In the genomic region with DNA sequence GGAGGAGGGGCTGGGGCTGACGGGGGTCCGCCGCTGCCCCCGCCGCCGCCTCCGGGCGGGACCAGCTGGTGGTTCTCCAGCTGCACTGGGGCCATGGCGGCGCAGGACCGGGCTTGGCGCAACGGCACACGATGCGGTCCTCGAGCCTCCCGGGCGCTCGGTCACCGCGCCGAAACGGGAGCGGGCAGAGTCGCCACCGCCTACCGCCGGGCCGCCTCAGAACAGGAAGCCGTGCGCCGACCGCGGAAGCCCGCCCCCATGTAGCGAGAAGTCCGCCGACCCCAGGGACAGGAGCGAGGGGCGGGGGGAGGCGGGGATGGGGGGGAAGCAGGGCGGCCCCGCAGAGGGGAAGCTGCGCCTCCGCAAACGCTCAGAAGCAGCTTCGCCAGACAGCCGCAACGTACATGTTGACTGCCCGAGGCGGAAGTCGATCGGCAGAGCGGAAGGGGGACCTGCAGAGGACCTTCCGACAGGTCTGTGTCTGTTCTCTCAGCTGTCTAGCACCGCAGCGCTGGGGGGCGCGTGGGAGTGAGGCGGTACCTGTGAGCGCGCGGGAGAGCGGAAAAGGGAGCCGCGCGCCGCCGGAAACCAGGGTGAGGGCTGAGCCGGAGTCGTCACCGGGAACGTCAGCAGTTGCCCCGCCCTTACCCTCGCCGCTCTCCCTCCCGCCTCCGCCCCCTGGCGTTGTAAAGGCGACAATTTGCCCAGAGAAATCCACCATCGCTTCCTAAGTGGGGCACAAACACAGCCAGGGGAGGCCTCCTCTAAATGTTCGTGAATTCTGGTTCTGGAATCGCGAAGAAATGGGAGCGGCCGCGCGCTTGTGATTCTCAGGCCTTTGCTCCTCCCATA, we compare ENCODE assay signal across 1 cellular context.
A peak's percentile ranks its signal among the peaks of the same experiment; 100 is the strongest.
TF ChIP-seq lines count a peak whose summit lies in the region.

Gene MED14 (minus strand): TSS at position 225 of the 852 bp plus-strand sequence. CDS start 130 bp downstream, at position 95.

TF ChIP-seq in HEK293, 187 proteins besides CTCF, POLR2A, EP300 and RAD21 (continued from another document and continues in another):
- no peak for TF ChIP-seq GLI2 (tag by site-specific recombination; IDR thresholded peaks at IDR 0.05; ENCODE audit: borderline replicate concordance, low read depth)
- peak; percentile 89 for TF ChIP-seq ZXDB (tag by site-specific recombination; IDR thresholded peaks at IDR 0.05)
- no peak for TF ChIP-seq ZNF184 (tag by site-specific recombination; IDR thresholded peaks at IDR 0.05)
- TF ChIP-seq ZNF777 (tag by site-specific recombination; IDR thresholded peaks at IDR 0.05; ENCODE audit: borderline replicate concordance) = no peak
- no peak for TF ChIP-seq PRDM1 (tag by site-specific recombination; IDR thresholded peaks at IDR 0.05)
- TF ChIP-seq, protein P1, sequence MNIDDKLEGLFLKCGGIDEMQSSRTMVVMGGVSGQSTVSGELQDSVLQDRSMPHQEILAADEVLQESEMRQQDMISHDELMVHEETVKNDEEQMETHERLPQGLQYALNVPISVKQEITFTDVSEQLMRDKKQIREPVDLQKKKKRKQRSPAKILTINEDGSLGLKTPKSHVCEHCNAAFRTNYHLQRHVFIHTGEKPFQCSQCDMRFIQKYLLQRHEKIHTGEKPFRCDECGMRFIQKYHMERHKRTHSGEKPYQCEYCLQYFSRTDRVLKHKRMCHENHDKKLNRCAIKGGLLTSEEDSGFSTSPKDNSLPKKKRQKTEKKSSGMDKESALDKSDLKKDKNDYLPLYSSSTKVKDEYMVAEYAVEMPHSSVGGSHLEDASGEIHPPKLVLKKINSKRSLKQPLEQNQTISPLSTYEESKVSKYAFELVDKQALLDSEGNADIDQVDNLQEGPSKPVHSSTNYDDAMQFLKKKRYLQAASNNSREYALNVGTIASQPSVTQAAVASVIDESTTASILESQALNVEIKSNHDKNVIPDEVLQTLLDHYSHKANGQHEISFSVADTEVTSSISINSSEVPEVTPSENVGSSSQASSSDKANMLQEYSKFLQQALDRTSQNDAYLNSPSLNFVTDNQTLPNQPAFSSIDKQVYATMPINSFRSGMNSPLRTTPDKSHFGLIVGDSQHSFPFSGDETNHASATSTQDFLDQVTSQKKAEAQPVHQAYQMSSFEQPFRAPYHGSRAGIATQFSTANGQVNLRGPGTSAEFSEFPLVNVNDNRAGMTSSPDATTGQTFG (tag by site-specific recombination; IDR thresholded peaks at IDR 0.05; ENCODE audit: borderline replicate concordance) = no peak
- TF ChIP-seq ZNF473 (tag by site-specific recombination; IDR thresholded peaks at IDR 0.05) = no peak
- TF ChIP-seq ZNF571 (tag by site-specific recombination; IDR thresholded peaks at IDR 0.05) = no peak
- no peak for TF ChIP-seq ZNF221 (tag by site-specific recombination; IDR thresholded peaks at IDR 0.05; ENCODE audit: borderline replicate concordance)
- no peak for TF ChIP-seq ZNF426 (tag by site-specific recombination; IDR thresholded peaks at IDR 0.05)
- no peak for TF ChIP-seq ZNF404 (tag by site-specific recombination; IDR thresholded peaks at IDR 0.05)
- TF ChIP-seq, protein P2, sequence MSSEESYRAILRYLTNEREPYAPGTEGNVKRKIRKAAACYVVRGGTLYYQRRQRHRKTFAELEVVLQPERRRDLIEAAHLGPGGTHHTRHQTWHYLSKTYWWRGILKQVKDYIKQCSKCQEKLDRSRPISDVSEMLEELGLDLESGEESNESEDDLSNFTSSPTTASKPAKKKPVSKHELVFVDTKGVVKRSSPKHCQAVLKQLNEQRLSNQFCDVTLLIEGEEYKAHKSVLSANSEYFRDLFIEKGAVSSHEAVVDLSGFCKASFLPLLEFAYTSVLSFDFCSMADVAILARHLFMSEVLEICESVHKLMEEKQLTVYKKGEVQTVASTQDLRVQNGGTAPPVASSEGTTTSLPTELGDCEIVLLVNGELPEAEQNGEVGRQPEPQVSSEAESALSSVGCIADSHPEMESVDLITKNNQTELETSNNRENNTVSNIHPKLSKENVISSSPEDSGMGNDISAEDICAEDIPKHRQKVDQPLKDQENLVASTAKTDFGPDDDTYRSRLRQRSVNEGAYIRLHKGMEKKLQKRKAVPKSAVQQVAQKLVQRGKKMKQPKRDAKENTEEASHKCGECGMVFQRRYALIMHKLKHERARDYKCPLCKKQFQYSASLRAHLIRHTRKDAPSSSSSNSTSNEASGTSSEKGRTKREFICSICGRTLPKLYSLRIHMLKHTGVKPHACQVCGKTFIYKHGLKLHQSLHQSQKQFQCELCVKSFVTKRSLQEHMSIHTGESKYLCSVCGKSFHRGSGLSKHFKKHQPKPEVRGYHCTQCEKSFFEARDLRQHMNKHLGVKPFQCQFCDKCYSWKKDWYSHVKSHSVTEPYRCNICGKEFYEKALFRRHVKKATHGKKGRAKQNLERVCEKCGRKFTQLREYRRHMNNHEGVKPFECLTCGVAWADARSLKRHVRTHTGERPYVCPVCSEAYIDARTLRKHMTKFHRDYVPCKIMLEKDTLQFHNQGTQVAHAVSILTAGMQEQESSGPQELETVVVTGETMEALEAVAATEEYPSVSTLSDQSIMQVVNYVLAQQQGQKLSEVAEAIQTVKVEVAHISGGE (tag by site-specific recombination; conservative IDR thresholded peaks at IDR 0.05; ENCODE audit: low read depth) = peak; percentile 98
- no peak for TF ChIP-seq SALL2 (tag by site-specific recombination; IDR thresholded peaks at IDR 0.05; ENCODE audit: borderline replicate concordance)
- TF ChIP-seq, protein P3, sequence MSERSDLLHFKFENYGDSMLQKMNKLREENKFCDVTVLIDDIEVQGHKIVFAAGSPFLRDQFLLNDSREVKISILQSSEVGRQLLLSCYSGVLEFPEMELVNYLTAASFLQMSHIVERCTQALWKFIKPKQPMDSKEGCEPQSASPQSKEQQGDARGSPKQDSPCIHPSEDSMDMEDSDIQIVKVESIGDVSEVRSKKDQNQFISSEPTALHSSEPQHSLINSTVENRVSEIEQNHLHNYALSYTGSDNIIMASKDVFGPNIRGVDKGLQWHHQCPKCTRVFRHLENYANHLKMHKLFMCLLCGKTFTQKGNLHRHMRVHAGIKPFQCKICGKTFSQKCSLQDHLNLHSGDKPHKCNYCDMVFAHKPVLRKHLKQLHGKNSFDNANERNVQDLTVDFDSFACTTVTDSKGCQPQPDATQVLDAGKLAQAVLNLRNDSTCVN (tag by site-specific recombination; optimal IDR thresholded peaks at IDR 0.05) = peak; percentile 92
- no peak for TF ChIP-seq GFI1B (tag by site-specific recombination; IDR thresholded peaks at IDR 0.05)
- TF ChIP-seq, protein P4, sequence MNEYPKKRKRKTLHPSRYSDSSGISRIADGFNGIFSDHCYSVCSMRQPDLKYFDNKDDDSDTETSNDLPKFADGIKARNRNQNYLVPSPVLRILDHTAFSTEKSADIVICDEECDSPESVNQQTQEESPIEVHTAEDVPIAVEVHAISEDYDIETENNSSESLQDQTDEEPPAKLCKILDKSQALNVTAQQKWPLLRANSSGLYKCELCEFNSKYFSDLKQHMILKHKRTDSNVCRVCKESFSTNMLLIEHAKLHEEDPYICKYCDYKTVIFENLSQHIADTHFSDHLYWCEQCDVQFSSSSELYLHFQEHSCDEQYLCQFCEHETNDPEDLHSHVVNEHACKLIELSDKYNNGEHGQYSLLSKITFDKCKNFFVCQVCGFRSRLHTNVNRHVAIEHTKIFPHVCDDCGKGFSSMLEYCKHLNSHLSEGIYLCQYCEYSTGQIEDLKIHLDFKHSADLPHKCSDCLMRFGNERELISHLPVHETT (tag by site-specific recombination; IDR thresholded peaks at IDR 0.05) = peak; percentile 68
- TF ChIP-seq SCRT1 (tag by site-specific recombination; IDR thresholded peaks at IDR 0.05; ENCODE audit: borderline replicate concordance) = peak; percentile 88
- no peak for TF ChIP-seq AEBP2 (tag by site-specific recombination; IDR thresholded peaks at IDR 0.05; ENCODE audit: borderline replicate concordance)
- TF ChIP-seq ZNF350 (tag by site-specific recombination; IDR thresholded peaks at IDR 0.05) = no peak
- no peak for TF ChIP-seq ZNF175 (tag by site-specific recombination; IDR thresholded peaks at IDR 0.05)
- no peak for TF ChIP-seq ZNF701 (tag by site-specific recombination; IDR thresholded peaks at IDR 0.05)
- no peak for TF ChIP-seq ZNF623 (tag by site-specific recombination; IDR thresholded peaks at IDR 0.05)
- TF ChIP-seq ZBTB21 (tag by site-specific recombination; IDR thresholded peaks at IDR 0.05) = peak; percentile 94
- peak; percentile 72; the same call in 1 of the 2 replicates for TF ChIP-seq ZNF501 (tag by site-specific recombination; IDR thresholded peaks at IDR 0.05)
- no peak for TF ChIP-seq ZNF529 (tag by site-specific recombination; IDR thresholded peaks at IDR 0.05; ENCODE audit: insufficient replicate concordance)
- TF ChIP-seq ZNF664 (tag by site-specific recombination; IDR thresholded peaks at IDR 0.05) = no peak
- TF ChIP-seq, protein P5, sequence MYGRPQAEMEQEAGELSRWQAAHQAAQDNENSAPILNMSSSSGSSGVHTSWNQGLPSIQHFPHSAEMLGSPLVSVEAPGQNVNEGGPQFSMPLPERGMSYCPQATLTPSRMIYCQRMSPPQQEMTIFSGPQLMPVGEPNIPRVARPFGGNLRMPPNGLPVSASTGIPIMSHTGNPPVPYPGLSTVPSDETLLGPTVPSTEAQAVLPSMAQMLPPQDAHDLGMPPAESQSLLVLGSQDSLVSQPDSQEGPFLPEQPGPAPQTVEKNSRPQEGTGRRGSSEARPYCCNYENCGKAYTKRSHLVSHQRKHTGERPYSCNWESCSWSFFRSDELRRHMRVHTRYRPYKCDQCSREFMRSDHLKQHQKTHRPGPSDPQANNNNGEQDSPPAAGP (tag by site-specific recombination; IDR thresholded peaks at IDR 0.05) = peak; percentile 74
- TF ChIP-seq, protein P6, sequence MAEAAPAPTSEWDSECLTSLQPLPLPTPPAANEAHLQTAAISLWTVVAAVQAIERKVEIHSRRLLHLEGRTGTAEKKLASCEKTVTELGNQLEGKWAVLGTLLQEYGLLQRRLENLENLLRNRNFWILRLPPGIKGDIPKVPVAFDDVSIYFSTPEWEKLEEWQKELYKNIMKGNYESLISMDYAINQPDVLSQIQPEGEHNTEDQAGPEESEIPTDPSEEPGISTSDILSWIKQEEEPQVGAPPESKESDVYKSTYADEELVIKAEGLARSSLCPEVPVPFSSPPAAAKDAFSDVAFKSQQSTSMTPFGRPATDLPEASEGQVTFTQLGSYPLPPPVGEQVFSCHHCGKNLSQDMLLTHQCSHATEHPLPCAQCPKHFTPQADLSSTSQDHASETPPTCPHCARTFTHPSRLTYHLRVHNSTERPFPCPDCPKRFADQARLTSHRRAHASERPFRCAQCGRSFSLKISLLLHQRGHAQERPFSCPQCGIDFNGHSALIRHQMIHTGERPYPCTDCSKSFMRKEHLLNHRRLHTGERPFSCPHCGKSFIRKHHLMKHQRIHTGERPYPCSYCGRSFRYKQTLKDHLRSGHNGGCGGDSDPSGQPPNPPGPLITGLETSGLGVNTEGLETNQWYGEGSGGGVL (tag by site-specific recombination; IDR thresholded peaks at IDR 0.05) = peak; percentile 90
- peak; percentile 71 for TF ChIP-seq KLF9 (tag by site-specific recombination; IDR thresholded peaks at IDR 0.05; ENCODE audit: low read depth)
- no peak for TF ChIP-seq ZNF677 (tag by site-specific recombination; IDR thresholded peaks at IDR 0.05)
- no peak for TF ChIP-seq ZNF248 (tag by site-specific recombination; IDR thresholded peaks at IDR 0.05)
- peak; percentile 94 for TF ChIP-seq SCRT2 (tag by site-specific recombination; IDR thresholded peaks at IDR 0.05)
- TF ChIP-seq ZNF596 (tag by site-specific recombination; IDR thresholded peaks at IDR 0.05) = no peak
- TF ChIP-seq ZNF112 (tag by site-specific recombination; IDR thresholded peaks at IDR 0.05) = no peak
- TF ChIP-seq, protein P7, sequence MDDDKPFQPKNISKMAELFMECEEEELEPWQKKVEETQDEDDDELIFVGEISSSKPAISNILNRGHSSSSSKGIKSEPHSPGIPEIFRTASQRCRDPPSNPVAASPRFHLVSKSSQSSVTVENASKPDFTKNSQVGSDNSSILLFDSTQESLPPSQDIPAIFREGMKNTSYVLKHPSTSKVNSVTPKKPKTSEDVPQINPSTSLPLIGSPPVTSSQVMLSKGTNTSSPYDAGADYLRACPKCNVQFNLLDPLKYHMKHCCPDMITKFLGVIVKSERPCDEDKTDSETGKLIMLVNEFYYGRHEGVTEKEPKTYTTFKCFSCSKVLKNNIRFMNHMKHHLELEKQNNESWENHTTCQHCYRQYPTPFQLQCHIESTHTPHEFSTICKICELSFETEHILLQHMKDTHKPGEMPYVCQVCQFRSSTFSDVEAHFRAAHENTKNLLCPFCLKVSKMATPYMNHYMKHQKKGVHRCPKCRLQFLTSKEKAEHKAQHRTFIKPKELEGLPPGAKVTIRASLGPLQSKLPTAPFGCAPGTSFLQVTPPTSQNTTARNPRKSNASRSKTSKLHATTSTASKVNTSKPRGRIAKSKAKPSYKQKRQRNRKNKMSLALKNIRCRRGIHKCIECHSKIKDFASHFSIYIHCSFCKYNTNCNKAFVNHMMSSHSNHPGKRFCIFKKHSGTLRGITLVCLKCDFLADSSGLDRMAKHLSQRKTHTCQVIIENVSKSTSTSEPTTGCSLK (tag by site-specific recombination; IDR thresholded peaks at IDR 0.05) = no peak
- TF ChIP-seq ZNF239 (tag by site-specific recombination; IDR thresholded peaks at IDR 0.05) = no peak
- no peak for TF ChIP-seq ZNF510 (tag by site-specific recombination; IDR thresholded peaks at IDR 0.05; ENCODE audit: insufficient replicate concordance)
